In the genomic region with DNA sequence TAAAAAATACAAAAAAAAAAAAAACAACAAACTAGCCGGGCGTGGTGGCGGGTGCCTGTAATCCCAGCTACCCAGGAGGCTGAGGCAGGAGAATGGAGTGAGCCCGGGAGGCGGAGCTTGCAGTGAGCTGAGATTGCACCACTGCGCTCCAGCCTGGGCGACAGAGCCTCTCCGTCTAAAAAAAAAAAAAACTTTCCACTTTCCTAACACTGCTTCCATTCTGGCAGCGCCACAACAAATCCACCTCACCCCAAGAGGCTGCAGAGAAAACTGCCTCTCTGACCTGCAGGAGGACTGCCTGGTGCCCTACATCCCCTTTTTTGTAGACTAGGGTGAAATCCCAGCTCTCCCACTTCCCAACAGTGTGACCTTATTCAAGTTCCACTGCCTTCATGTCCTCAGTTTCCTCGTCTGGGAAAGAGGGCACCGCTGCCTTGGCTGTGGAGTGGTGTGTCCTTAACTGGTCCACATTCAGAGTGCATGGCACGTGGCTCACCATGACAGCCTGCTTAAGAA, we compare ENCODE assay signal across 20 cellular contexts. TPM values are rescaled to one million over a fixed set of nuclear protein-coding genes. Genes with fewer than 3 reads are reported as not detected.
DNase-seq lines count a peak whose midpoint lies in the region; ATAC-seq and TF ChIP-seq lines count a peak whose summit lies in the region.
"Had no signal": no experiment of that assay in that cellular context is flagged by ENCODE, and none has a peak within 500 bp of the region (broad histone marks: within the 10 kb centered on the region; RNA-seq: fewer than 3 reads in every experiment).

No MANE protein-coding gene starts in this region.

- H3K4me2 ChIP-seq in hepatocyte, result no peak overlapping the region
- H3K4me2 ChIP-seq: A549, BLaER1 had no signal

- H3K27ac ChIP-seq in hepatocyte, result peak overlapping the region; percentile 66
- peak overlapping the region; percentile 63 to 88 (median 71) for H3K27ac ChIP-seq in right lobe of liver
- no peak overlapping the region for H3K27ac ChIP-seq in spleen
- H3K27ac ChIP-seq: 22Rv1, A549, BLaER1, GM23248 had no signal

- H2AFZ ChIP-seq in hepatocyte, result no peak overlapping the region
- H2AFZ ChIP-seq: GM23248 had no signal

- intact Hi-C loops in right lobe of liver (cut with DNase I) (loop anchor here in 1 of 2 donors (5.0 kb wide), 1 partner anchor 33 kb away; no protein-coding TSS in a partner anchor), spleen (cut with DNase I; ENCODE audit: low total_unique reads) (loop anchor here (5.0 kb wide), 1 partner anchor 33 kb away; no protein-coding TSS in a partner anchor)

- H4K20me1 ChIP-seq in hepatocyte (ENCODE audit: insufficient read depth, poor library complexity, severe bottlenecking), result no peaks in the 10 kb centered on the region
- H4K20me1 ChIP-seq: BLaER1 had no signal

- ATAC-seq in right lobe of liver (peak; percentile 44 to 68 (median 65)), HG02970 (IDR thresholded peaks at IDR 0.05; ENCODE audit: low FRiP score, unreplicated experiment) (no peak)
- ATAC-seq: A549, HCT116 had no signal

- DNase-seq in activated naive CD4-positive, alpha-beta T cell treated with anti-CD3 and anti-CD28 coated beads, Interleukin-2, amount 10 ng/mL, durations not matched to agents 7 days and 5 days, result no peak
- DNase-seq in activated naive CD4-positive, alpha-beta T cell (lab: John Stamatoyannopoulos, UW), result no peak
- no peak for DNase-seq in hepatocyte (ENCODE audit: low spot score)
- peak; percentile 46 to 79 (median 71) for DNase-seq in right lobe of liver
- no peak for DNase-seq in spleen
- no peak for DNase-seq in Kasumi-1 (lab: John Stamatoyannopoulos, UW)
- no peak for DNase-seq in AG08395 (ENCODE audit: low spot score)
- DNase-seq: Calu3; CD4-positive, alpha-beta memory T cell; DMS79 treated with DMSO at 0.1 percent for 48 hours; GF-D8; GM23248; H7; HFFc6 had no signal

- H3K36me3 ChIP-seq in hepatocyte (replicated peaks; ENCODE audit: insufficient read depth, low read depth), result no peaks in the 10 kb centered on the region
- H3K36me3 ChIP-seq in right lobe of liver, result no peaks in the 10 kb centered on the region
- H3K36me3 ChIP-seq in spleen, result no peaks in the 10 kb centered on the region
- H3K36me3 ChIP-seq: BLaER1 had no signal

- no peak for TF ChIP-seq POLR2A in right lobe of liver (IDR thresholded peaks at IDR 0.05)
- TF ChIP-seq POLR2A in spleen (IDR thresholded peaks at IDR 0.05), result no peak

- no peaks in the 10 kb centered on the region for H3K36me3 Mint-ChIP-seq in activated naive CD4-positive, alpha-beta T cell treated with anti-CD3 and anti-CD28 coated beads, Interleukin-2, amount 10 ng/mL, durations not matched to agents 7 days and 5 days
- H3K36me3 Mint-ChIP-seq: CD14-positive monocyte; CD4-positive, alpha-beta memory T cell had no signal

- CTCF ChIA-PET in activated naive CD4-positive, alpha-beta T cell treated with anti-CD3 and anti-CD28 coated beads, Interleukin-2, amount 10 ng/mL, durations not matched to agents 7 days and 5 days (lab: Charles Lee), result no interaction called here

- no peaks in the 10 kb centered on the region for H3K9me2 ChIP-seq in hepatocyte (replicated peaks; ENCODE audit: insufficient read depth)

- no peak overlapping the region for H3K4me3 Mint-ChIP-seq in activated naive CD4-positive, alpha-beta T cell treated with anti-CD3 and anti-CD28 coated beads, Interleukin-2, amount 10 ng/mL, durations not matched to agents 7 days and 5 days
- H3K4me3 Mint-ChIP-seq: CD14-positive monocyte; CD4-positive, alpha-beta memory T cell; HFFc6 had no signal

- TF ChIP-seq CTCF in hepatocyte (IDR thresholded peaks at IDR 0.05; ENCODE audit: poor library complexity) (no peak), right lobe of liver (IDR thresholded peaks at IDR 0.05) (peak in 2 of 4 donors; percentile 10 to 17), spleen (IDR thresholded peaks at IDR 0.05 in 8 of 11, conservative IDR thresholded peaks at IDR 0.05 in 3 of 11) (no peak)

- no peaks in the 10 kb centered on the region for H3K27me3 ChIP-seq in hepatocyte
- no peaks in the 10 kb centered on the region for H3K27me3 ChIP-seq in right lobe of liver
- H3K27me3 ChIP-seq in spleen (replicated peaks in 1 of 7), result peaks cover 0 to 21% (median 11%) of the 10 kb centered on the region in 7 donors
- H3K27me3 ChIP-seq: BLaER1 had no signal

- H3K4me1 ChIP-seq in hepatocyte (ENCODE audit: insufficient read depth), result peaks cover 11% of the 10 kb centered on the region
- H3K4me1 ChIP-seq in right lobe of liver, result peaks cover 0 to 52% (median 17%) of the 10 kb centered on the region in 4 donors
- peaks cover 0 to 9% (median 0%) of the 10 kb centered on the region in 6 donors for H3K4me1 ChIP-seq in spleen
- H3K4me1 ChIP-seq: A549, BLaER1 had no signal

- no peaks in the 10 kb centered on the region for H3K4me1 Mint-ChIP-seq in activated naive CD4-positive, alpha-beta T cell treated with anti-CD3 and anti-CD28 coated beads, Interleukin-2, amount 10 ng/mL, durations not matched to agents 7 days and 5 days
- H3K4me1 Mint-ChIP-seq: CD14-positive monocyte; CD4-positive, alpha-beta memory T cell had no signal

- H3K4me3 ChIP-seq in hepatocyte (no peak overlapping the region), right lobe of liver (peak overlapping the region in 1 of 3 donors; percentile 31), spleen (no peak overlapping the region)
- H3K4me3 ChIP-seq: A549, BLaER1, GM23248 had no signal

- H3K9me3 ChIP-seq in hepatocyte (ENCODE audit: low read depth) (no peaks in the 10 kb centered on the region), right lobe of liver (no peaks in the 10 kb centered on the region), spleen (no peaks in the 10 kb centered on the region)
- H3K9me3 ChIP-seq: A549, BLaER1 had no signal

- peak overlapping the region; percentile 64 for H3K27ac Mint-ChIP-seq in activated naive CD4-positive, alpha-beta T cell treated with anti-CD3 and anti-CD28 coated beads, Interleukin-2, amount 10 ng/mL, durations not matched to agents 7 days and 5 days
- H3K27ac Mint-ChIP-seq: CD14-positive monocyte; CD4-positive, alpha-beta memory T cell; HFFc6 had no signal

- 88% methylated on average over 12 of the region's 12 CpGs for WGBS in hepatocyte (ENCODE audit: low lambda C conversion rate, missing lambda C conversion rate)
- 30% methylated on average over 9 of the region's 12 CpGs for WGBS in right lobe of liver (ENCODE audit: insufficient coverage, low coverage, low lambda C conversion rate, missing lambda C conversion rate)
- WGBS in spleen, 5 donors, result 82 to 93% (median 88%) methylated on average over 12 of the region's 12 CpGs

- no peaks in the 10 kb centered on the region for H3K79me2 ChIP-seq in hepatocyte

- no peaks in the 10 kb centered on the region for H3K9me3 Mint-ChIP-seq in activated naive CD4-positive, alpha-beta T cell treated with anti-CD3 and anti-CD28 coated beads, Interleukin-2, amount 10 ng/mL, durations not matched to agents 7 days and 5 days
- H3K9me3 Mint-ChIP-seq: HFFc6 had no signal

- no peaks in the 10 kb centered on the region for H3K27me3 Mint-ChIP-seq in activated naive CD4-positive, alpha-beta T cell treated with anti-CD3 and anti-CD28 coated beads, Interleukin-2, amount 10 ng/mL, durations not matched to agents 7 days and 5 days
- H3K27me3 Mint-ChIP-seq: CD4-positive, alpha-beta memory T cell had no signal

RNA-seq across cellular contexts. Expression of gene MBL2, which starts 2.6 kb away (rescaled TPM):
- total RNA-seq in hepatocyte (0.64 and 1.1 TPM in 2 replicates), right lobe of liver (100 to 1,000 TPM in 3 of 6 experiments, 10 to 100 TPM in 3; 56.4 to 173 (median 94.1) TPM), spleen (under 1 TPM in 3 of 7 donors, not detected in 4; 0.10 to 0.18 (median 0.13) TPM)
- polyA plus RNA-seq in hepatocyte (0.04 and 0.21 TPM in 2 replicates), spleen (under 1 TPM in 1 of 3 donors, not detected in 2; 0.02 TPM)
- total RNA-seq: Calu3; CD4-positive, alpha-beta memory T cell; GM23248; H7; HFFc6 had no signal
- polyA plus RNA-seq: A549; CD14-positive monocyte; CD4-positive, alpha-beta memory T cell; GM23248 had no signal

Comparison
In these comparisons a context has a peak if more than half of its experiments do, and no peak if none do; other contexts are left out.
1. DNase-seq: peak in right lobe of liver (3 of 3); none in activated naive CD4-positive, alpha-beta T cell treated with anti-CD3 and anti-CD28 coated beads, Interleukin-2, amount 10 ng/mL, durations not matched to agents 7 days and 5 days (single experiment), activated naive CD4-positive, alpha-beta T cell (0 of 4), hepatocyte (single experiment), spleen (single experiment), Kasumi-1 (0 of 2) and AG08395 (single experiment).
2. H3K27ac ChIP-seq: peak in hepatocyte (single experiment) and right lobe of liver (3 of 3); none in spleen (0 of 8).
3. RNA of gene MBL2, which starts 2.6 kb away (total RNA-seq): 56.4 to 173 TPM in right lobe of liver; 0.64 to 1.1 TPM in hepatocyte and 0.10 to 0.18 TPM in spleen; every median in the first group is over 10 times any median in the second.